Comparison of ENCODE assay signal across 28 cellular contexts in the genomic region with DNA sequence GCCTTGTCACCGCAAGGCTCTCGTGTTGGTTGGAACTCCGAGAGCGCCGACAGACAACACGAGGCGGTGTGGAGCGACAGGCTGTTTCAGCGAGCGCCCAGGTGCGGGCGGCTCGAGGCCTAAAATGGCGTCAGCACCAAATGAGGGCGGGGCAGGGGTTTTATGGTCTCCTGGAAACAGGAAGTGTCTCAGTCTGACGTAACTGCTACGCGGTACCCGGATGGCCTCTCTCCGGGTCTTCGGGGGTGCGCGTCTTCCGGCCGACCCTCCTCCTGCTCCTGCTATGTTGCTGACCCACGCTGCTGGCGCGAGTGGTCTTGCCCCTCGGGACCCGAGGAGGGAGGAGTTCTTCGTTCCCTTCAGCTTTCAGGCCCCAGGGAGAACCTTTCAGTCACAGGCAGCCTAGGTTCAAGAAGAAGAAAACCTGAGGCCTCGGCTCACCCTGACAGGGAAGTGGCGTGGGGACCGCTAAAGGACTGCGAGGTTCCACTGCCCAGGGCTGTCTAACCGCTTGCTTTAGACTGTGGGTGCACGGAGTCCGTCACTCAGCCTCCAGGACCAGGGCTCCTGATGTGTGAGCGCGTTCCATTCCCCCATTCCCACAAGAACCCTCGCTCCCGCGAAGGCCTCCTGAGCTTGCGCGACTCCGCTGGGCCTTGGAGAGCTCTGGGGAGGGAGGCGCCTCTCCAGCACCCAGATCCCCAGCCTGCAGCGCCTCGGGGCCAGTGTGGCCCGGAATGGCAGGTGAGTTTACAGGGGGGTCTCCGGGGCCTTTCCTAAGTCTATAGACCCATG.
"Had no signal": no experiment of that assay in that cellular context is flagged by ENCODE, and none has a peak within 500 bp of the region (broad histone marks: within the 10 kb centered on the region; RNA-seq: fewer than 3 reads in every experiment).

No MANE protein-coding gene starts in this region.

- H3K9me3 Mint-ChIP-seq: naive B cell; natural killer cell treated with Interleukin-12 subunit alpha and Interleukin-12 subunit beta and Interleukin-15 and Interleukin-18, amount 100 ng/mL, for 72 hours; neural progenitor cell; stimulated activated naive CD8-positive, alpha-beta T cell treated with anti-CD3 and anti-CD28 coated beads, Interleukin-15, Interleukin-2, amounts not matched to agents 100 ng/mL and 50 ng/mL, for 24 hours had no signal

- H3K4me2 ChIP-seq: neural progenitor cell had no signal

- H3K4me1 Mint-ChIP-seq: immature natural killer cell; neural progenitor cell; stimulated activated naive B cell treated with anti-CD40 and anti-IgM and Interleukin-4, amounts not matched to agents 10 μg/mL and 1 μg/mL and 100 μg/mL, for 72 hours had no signal

- DNase-seq: dermis blood vessel endothelial cell; effector memory CD4-positive, alpha-beta T cell; foreskin keratinocyte; hippocampal formation; immature natural killer cell; islet precursor cell; kidney glomerular epithelial cell; left colon; left ventricle myocardium inferior; lower lobe of right lung; mucosa of descending colon; naive B cell; nucleus accumbens; ovary; psoas muscle; right cardiac atrium; sigmoid colon; stimulated activated CD4-positive, alpha-beta T cell treated with anti-CD3 and anti-CD28 coated beads, Interleukin-4, amount 100 ng/mL, for 4 hours; stimulated activated naive B cell treated with anti-CD40 and anti-IgM and Interleukin-4, amounts not matched to agents 10 μg/mL and 1 μg/mL and 100 μg/mL, for 72 hours; transverse colon had no signal

- ATAC-seq: foreskin keratinocyte; gastroesophageal sphincter; heart left ventricle; left colon; lower lobe of right lung; mucosa of descending colon; natural killer cell treated with Interleukin-12 subunit alpha and Interleukin-12 subunit beta and Interleukin-15 and Interleukin-18, amount 100 ng/mL, for 72 hours; psoas muscle; right cardiac atrium; stimulated activated naive B cell treated with anti-CD40 and anti-IgM and Interleukin-4, amounts not matched to agents 10 μg/mL and 1 μg/mL and 100 μg/mL, for 72 hours had no signal

- H2AFZ ChIP-seq: neural progenitor cell had no signal

- H3K27me3 Mint-ChIP-seq: natural killer cell treated with Interleukin-12 subunit alpha and Interleukin-12 subunit beta and Interleukin-15 and Interleukin-18, amount 100 ng/mL, for 72 hours; stimulated activated naive B cell treated with anti-CD40 and anti-IgM and Interleukin-4, amounts not matched to agents 10 μg/mL and 1 μg/mL and 100 μg/mL, for 72 hours; stimulated activated naive CD8-positive, alpha-beta T cell treated with anti-CD3 and anti-CD28 coated beads, Interleukin-15, Interleukin-2, amounts not matched to agents 100 ng/mL and 50 ng/mL, for 24 hours had no signal

- H3K4me1 ChIP-seq: esophagus muscularis mucosa, foreskin keratinocyte, gastroesophageal sphincter, heart left ventricle, left ventricle myocardium inferior, lower lobe of right lung, neural progenitor cell, psoas muscle, sigmoid colon, transverse colon, vagina had no signal

- H3K36me3 ChIP-seq: esophagus muscularis mucosa, gastroesophageal sphincter, heart left ventricle, left ventricle myocardium inferior, lower lobe of right lung, neural progenitor cell, ovary, sigmoid colon, transverse colon, vagina had no signal

- H3K9me3 ChIP-seq: heart left ventricle, left ventricle myocardium inferior, lower lobe of right lung, mucosa of descending colon, ovary, psoas muscle, sigmoid colon, transverse colon, vagina had no signal

- H3K36me3 Mint-ChIP-seq: naive B cell; natural killer cell treated with Interleukin-12 subunit alpha and Interleukin-12 subunit beta and Interleukin-15 and Interleukin-18, amount 100 ng/mL, for 72 hours; neural progenitor cell had no signal

- H3K9ac ChIP-seq: neural progenitor cell had no signal

- H3K27me3 ChIP-seq: esophagus muscularis mucosa, foreskin keratinocyte, heart left ventricle, neural progenitor cell, ovary, transverse colon, vagina had no signal

- H3K4me3 ChIP-seq: coronary artery, esophagus muscularis mucosa, gastroesophageal sphincter, heart left ventricle, left ventricle myocardium inferior, lower lobe of right lung, mucosa of descending colon, neural progenitor cell, ovary, psoas muscle, transverse colon, vagina had no signal

- H3K27ac ChIP-seq: coronary artery, esophagus muscularis mucosa, foreskin keratinocyte, gastroesophageal sphincter, heart left ventricle, left ventricle myocardium inferior, lower lobe of right lung, neural progenitor cell, ovary, psoas muscle, sigmoid colon, transverse colon, vagina had no signal

- H3K27ac Mint-ChIP-seq: immature natural killer cell; naive B cell; natural killer cell treated with Interleukin-12 subunit alpha and Interleukin-12 subunit beta and Interleukin-15 and Interleukin-18, amount 100 ng/mL, for 72 hours; neural progenitor cell; stimulated activated naive B cell treated with anti-CD40 and anti-IgM and Interleukin-4, amounts not matched to agents 10 μg/mL and 1 μg/mL and 100 μg/mL, for 72 hours; stimulated activated naive CD8-positive, alpha-beta T cell treated with anti-CD3 and anti-CD28 coated beads, Interleukin-15, Interleukin-2, amounts not matched to agents 100 ng/mL and 50 ng/mL, for 24 hours had no signal

- H3K4me3 Mint-ChIP-seq: immature natural killer cell; naive B cell; natural killer cell treated with Interleukin-12 subunit alpha and Interleukin-12 subunit beta and Interleukin-15 and Interleukin-18, amount 100 ng/mL, for 72 hours; neural progenitor cell; stimulated activated naive B cell treated with anti-CD40 and anti-IgM and Interleukin-4, amounts not matched to agents 10 μg/mL and 1 μg/mL and 100 μg/mL, for 72 hours; stimulated activated naive CD8-positive, alpha-beta T cell treated with anti-CD3 and anti-CD28 coated beads, Interleukin-15, Interleukin-2, amounts not matched to agents 100 ng/mL and 50 ng/mL, for 24 hours had no signal
